9 cellular contexts compared by ENCODE assay signal in genomic region chr17:17739388-17740066, GRCh38. TPM values are rescaled to one million over a fixed set of nuclear protein-coding genes. Genes with fewer than 3 reads are reported as not detected.
DNase-seq lines count a peak whose midpoint lies in the region; ATAC-seq and TF ChIP-seq lines count a peak whose summit lies in the region.
"Had no signal": no experiment of that assay in that cellular context is flagged by ENCODE, and none has a peak within 500 bp of the region (broad histone marks: within the 10 kb centered on the region; RNA-seq: fewer than 3 reads in every experiment).

No MANE protein-coding gene starts in this region.

- H3K36me3 ChIP-seq in WERI-Rb-1 (peaks cover 14% of the 10 kb centered on the region), heart right ventricle (no peaks in the 10 kb centered on the region)

- peaks cover 22 to 81% (median 71%) of the 10 kb centered on the region in 9 donors for H3K4me1 ChIP-seq in heart right ventricle

- peak; percentile 26 to 73 (median 64) for ATAC-seq in heart right ventricle
- ATAC-seq in GM21723 (IDR thresholded peaks at IDR 0.05; ENCODE audit: unreplicated experiment): no peak
- ATAC-seq in GM21381 (IDR thresholded peaks at IDR 0.05; ENCODE audit: unreplicated experiment): no peak
- no peak for ATAC-seq in GM18870 (IDR thresholded peaks at IDR 0.05; ENCODE audit: unreplicated experiment)
- ATAC-seq: effector memory CD8-positive, alpha-beta T cell had no signal

- CTCF ChIA-PET in HEK293T (lab: Yijun Ruan, JAX): interaction anchor here (1.3 kb wide), 1 partner anchor 59 kb away, joined by 3 read pairs; the partner anchor contains the start of gene RAI1

- no peak overlapping the region for H3K4me3 ChIP-seq in WERI-Rb-1 (ENCODE audit: low read depth, low read length)
- no peak overlapping the region for H3K4me3 ChIP-seq in heart right ventricle

- H3K27me3 ChIP-seq in WERI-Rb-1 (ENCODE audit: insufficient read depth, low read depth, severe bottlenecking) (no peaks in the 10 kb centered on the region), heart right ventricle (no peaks in the 10 kb centered on the region)

- peak; percentile 79 for DNase-seq in EH (ENCODE audit: low read depth)
- DNase-seq in WERI-Rb-1: peak; percentile 64
- no peak for DNase-seq in heart right ventricle
- peak; percentile 74 for DNase-seq in putamen (ENCODE audit: low spot score)
- DNase-seq in HEK293T (ENCODE audit: extremely low spot score): no peak
- DNase-seq: effector memory CD8-positive, alpha-beta T cell had no signal

- H3K27ac ChIP-seq in WERI-Rb-1: peak overlapping the region; percentile 97
- peak overlapping the region in 9 of 10 donors; percentile 9 to 79 (median 64) for H3K27ac ChIP-seq in heart right ventricle

- POLR2A ChIA-PET in HEK293T (lab: Yijun Ruan, JAX): interaction anchor here (0.9 to 1.7 kb wide), 3 partner anchors 20 to 98 kb away, joined by 3 to 7 read pairs (median 3); partner anchors contain the start of gene SREBF1

- intact Hi-C loops in heart right ventricle (cut with DNase I): loop anchor here in 1 of 10 donors (5.0 kb wide), 1 partner anchor 42 kb away; no protein-coding TSS in a partner anchor

- no peaks in the 10 kb centered on the region for H3K9me3 ChIP-seq in WERI-Rb-1 (ENCODE audit: severe bottlenecking)
- no peaks in the 10 kb centered on the region for H3K9me3 ChIP-seq in heart right ventricle

- WGBS in heart right ventricle, 2 donors: 35 to 47% methylated on average over 10 of the region's 10 CpGs

- TF ChIP-seq CTCF in WERI-Rb-1 (IDR thresholded peaks at IDR 0.05; ENCODE audit: low read depth, low read length) (no peak), heart right ventricle (IDR thresholded peaks at IDR 0.05) (no peak)

TF ChIP-seq in HEK293T, 16 proteins besides CTCF, POLR2A, EP300 and RAD21:
- no peak for TF ChIP-seq TARDBP (IDR thresholded peaks at IDR 0.05)
- no peak for TF ChIP-seq L3MBTL2 (conservative IDR thresholded peaks at IDR 0.05)
- TF ChIP-seq ARNT (IDR thresholded peaks at IDR 0.05): no peak
- TF ChIP-seq LEF1 (IDR thresholded peaks at IDR 0.05; ENCODE audit: borderline replicate concordance): no peak
- TF ChIP-seq ZNF384 (IDR thresholded peaks at IDR 0.05): no peak
- no peak for TF ChIP-seq FOXM1 (IDR thresholded peaks at IDR 0.05; ENCODE audit: borderline replicate concordance)
- no peak for TF ChIP-seq BHLHE40 (IDR thresholded peaks at IDR 0.05; ENCODE audit: borderline replicate concordance)
- TF ChIP-seq HDGF (IDR thresholded peaks at IDR 0.05; ENCODE audit: borderline replicate concordance): no peak
TF ChIP-seq in HEK293T: peak in this region for 0.

RNA-seq across cellular contexts. Expression of gene RAI1, which starts 58.3 kb away (rescaled TPM):
- 10 to 100 TPM; 15.8 to 32.0 (median 20.9) TPM for total RNA-seq in heart right ventricle
- polyA plus RNA-seq in heart right ventricle: 10 to 100 TPM; 13.8 to 17.5 TPM

Comparison
In these comparisons a context has a peak if more than half of its experiments do, and no peak if none do; other contexts are left out.
1. DNase-seq: peak in EH (single experiment), WERI-Rb-1 (single experiment) and putamen (single experiment); none in heart right ventricle (0 of 2) and HEK293T (single experiment).
2. ATAC-seq: peak in heart right ventricle (8 of 8); none in GM21723 (single experiment), GM21381 (single experiment) and GM18870 (single experiment).